ENCODE assay signal across 8 cellular contexts in the genomic region with DNA sequence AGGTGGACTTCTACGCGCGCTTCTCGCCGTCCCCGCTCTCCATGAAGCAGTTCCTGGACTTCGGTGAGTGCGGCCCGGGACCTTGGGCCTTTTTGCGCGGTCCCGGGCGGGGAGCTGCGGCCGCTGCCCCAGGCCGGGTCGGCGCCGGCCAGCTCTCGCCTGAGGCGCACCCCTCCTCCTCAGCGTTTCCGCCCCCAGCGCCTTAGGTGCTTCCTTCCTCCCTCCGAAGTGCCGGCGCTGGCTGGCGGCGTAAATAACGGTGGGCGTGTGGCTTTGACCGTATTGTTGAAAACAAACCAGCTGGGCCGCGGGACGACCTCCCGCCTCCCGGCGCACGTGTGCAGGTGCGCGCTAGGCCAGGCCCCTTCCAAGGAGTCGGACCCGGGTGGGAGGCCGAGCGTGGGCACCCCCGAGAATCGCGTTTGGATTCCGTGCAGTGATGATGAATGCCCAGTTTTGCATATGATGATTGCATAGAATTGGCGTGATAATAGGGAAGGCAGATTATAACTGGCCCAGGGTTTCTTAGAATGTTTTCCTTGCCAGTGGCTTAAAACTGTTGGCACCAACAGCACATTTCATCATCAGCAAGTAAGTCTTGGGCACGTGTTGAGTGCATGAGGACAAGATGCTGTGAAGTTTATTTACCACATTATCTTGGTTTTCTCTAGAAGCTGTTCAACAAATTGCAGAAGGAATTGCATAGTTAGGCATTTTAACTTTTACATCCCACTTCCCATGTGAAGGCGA. TPM values are rescaled to one million over a fixed set of nuclear protein-coding genes. Genes with fewer than 3 reads are reported as not detected.
A peak's percentile ranks its signal among the peaks of the same experiment; 100 is the strongest.
DNase-seq lines count a peak whose midpoint lies in the region; ATAC-seq and TF ChIP-seq lines count a peak whose summit lies in the region.

No MANE protein-coding gene starts in this region.

- in situ Hi-C loops in Caki2 (cut with HindIII; ENCODE audit: low pct_unique_long_range_greater_than_20kb, low sequenced_read_pairs), result no loop called here

- TF ChIP-seq POLR2A in Peyer's patch (IDR thresholded peaks at IDR 0.05), result no peak

- peak overlapping the region; percentile 86 to 97 (median 90) for H3K27ac ChIP-seq in Peyer's patch
- H3K27ac ChIP-seq in foreskin keratinocyte, result peak overlapping the region; percentile 84
- H3K27ac ChIP-seq in thoracic aorta, result peak overlapping the region; percentile 76 to 86

- H3K4me1 ChIP-seq in Peyer's patch, result peaks cover 0 to 8% (median 2%) of the 10 kb centered on the region in 4 donors
- H3K4me1 ChIP-seq in foreskin keratinocyte, result peaks cover 24% of the 10 kb centered on the region
- H3K4me1 ChIP-seq in thoracic aorta (ENCODE audit: control insufficient read depth in 1 of 2, low read depth in 2 of 2), result peaks cover 4 to 15% of the 10 kb centered on the region in 2 donors

- no peak for TF ChIP-seq CTCF in Peyer's patch (IDR thresholded peaks at IDR 0.05)
- no peak for TF ChIP-seq CTCF in foreskin keratinocyte (conservative IDR thresholded peaks at IDR 0.05)
- no peak for TF ChIP-seq CTCF in omental fat pad (IDR thresholded peaks at IDR 0.05)
- TF ChIP-seq CTCF in thoracic aorta (IDR thresholded peaks at IDR 0.05), result no peak

- no peaks in the 10 kb centered on the region for H3K27me3 ChIP-seq in Peyer's patch
- no peaks in the 10 kb centered on the region for H3K27me3 ChIP-seq in foreskin keratinocyte
- no peaks in the 10 kb centered on the region for H3K27me3 ChIP-seq in thoracic aorta (replicated peaks; ENCODE audit: insufficient read depth)

- H3K9me3 ChIP-seq in Peyer's patch, result no peaks in the 10 kb centered on the region
- H3K9me3 ChIP-seq in thoracic aorta, result no peaks in the 10 kb centered on the region

- no peaks in the 10 kb centered on the region for H3K36me3 ChIP-seq in Peyer's patch
- H3K36me3 ChIP-seq in thoracic aorta, result no peaks in the 10 kb centered on the region

- DNase-seq in Caki2 (ENCODE audit: low read depth) (peak; percentile 73), Peyer's patch (peak; percentile 75 to 86 (median 80)), foreskin keratinocyte (peak; percentile 61 to 70), omental fat pad (ENCODE audit: low spot score) (peak; percentile 25), thoracic aorta (ENCODE audit: low spot score) (no peak)
- peak; percentile 45 for DNase-seq in activated T-helper 9 cell treated with anti-CD3 and anti-CD28 coated beads, Interleukin-2, amount 50 U/mL, for 16 hours (ENCODE audit: low read depth)

- H3K4me3 ChIP-seq in Peyer's patch (peak overlapping the region; percentile 74 to 96 (median 86)), thoracic aorta (peak overlapping the region; percentile 94)

- ATAC-seq in GM19468 (IDR thresholded peaks at IDR 0.05; ENCODE audit: extremely low read depth, unreplicated experiment), result peak; percentile 28
- peak; percentile 34 for ATAC-seq in HG03575 (IDR thresholded peaks at IDR 0.05; ENCODE audit: extremely low read depth, insufficient number of reproducible peaks, low FRiP score, unreplicated experiment)
- ATAC-seq in foreskin keratinocyte, result peak; percentile 30
- peak; percentile 76 for ATAC-seq in omental fat pad (ENCODE audit: low FRiP score)
- peak; percentile 11 for ATAC-seq in thoracic aorta (ENCODE audit: insufficient number of reproducible peaks, low FRiP score, low read depth)

RNA-seq across cellular contexts. Expression of a gene that starts 0.6 kb away (rescaled TPM):
- total RNA-seq in Caki2 (2014; rRNA removed; shearing (Covaris generic); ENCODE audit: low replicate concordance), result 39.2 and 44.6 TPM in 2 replicates
- total RNA-seq in Peyer's patch, result 10 to 100 TPM; 12.4 to 25.6 (median 19.2) TPM
- total RNA-seq in foreskin keratinocyte, result 7.1 and 7.8 TPM in 2 replicates
- polyA plus RNA-seq in foreskin keratinocyte, result 2.6 and 2.8 TPM in 2 replicates
- 10 to 100 TPM; 12.0 to 18.8 (median 16.8) TPM for total RNA-seq in omental fat pad
- total RNA-seq in thoracic aorta, result 10 to 100 TPM; 15.7 to 18.7 TPM

Comparison
In these comparisons a context has a peak if more than half of its experiments do, and no peak if none do; other contexts are left out.
1. ATAC-seq: peak in every context shown above with its lines; median percentile 76 in omental fat pad; 34 in HG03575; 30 in foreskin keratinocyte; 28 in GM19468; 11 in thoracic aorta.